ENCODE assay signal across 9 cellular contexts in the genomic region with DNA sequence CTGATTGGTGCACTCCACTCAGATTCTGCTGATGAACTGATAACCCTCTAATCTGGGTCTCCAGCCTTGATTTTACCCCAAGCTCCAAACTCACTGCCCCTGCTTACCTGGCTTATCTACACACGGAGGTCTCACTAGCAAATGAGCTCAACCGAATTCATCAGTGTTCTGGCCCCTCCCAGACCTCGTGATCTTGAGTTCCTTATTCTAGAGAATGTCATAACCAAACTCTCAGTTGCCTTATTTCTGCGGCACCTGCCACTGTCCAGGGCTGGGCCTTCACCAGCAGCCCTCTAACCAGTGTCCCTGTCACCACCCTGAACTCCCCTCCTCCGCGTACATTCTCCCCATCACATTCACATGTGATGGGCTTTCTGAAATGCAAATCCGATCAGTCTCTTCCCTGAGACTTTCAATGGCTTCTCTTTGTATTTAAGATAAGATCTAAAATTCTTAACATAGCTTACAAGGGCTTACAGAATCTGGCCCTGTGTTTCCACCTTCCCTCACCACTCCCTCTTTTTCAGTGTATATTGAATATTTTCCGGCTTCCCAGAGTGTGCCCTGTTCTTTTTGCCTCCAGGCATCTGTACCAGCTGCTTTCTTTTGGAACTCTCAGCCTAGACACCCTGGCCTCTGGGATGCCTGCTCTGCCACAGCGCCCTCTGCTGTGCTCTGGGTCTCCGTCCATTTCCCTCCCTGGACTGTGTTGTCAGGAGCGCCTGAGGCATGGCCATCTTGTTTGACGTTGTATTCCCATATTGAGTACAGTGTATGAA. TPM values are rescaled to one million over a fixed set of nuclear protein-coding genes. Genes with fewer than 3 reads are reported as not detected.
DNase-seq lines count a peak whose midpoint lies in the region; ATAC-seq, FAIRE-seq and TF ChIP-seq lines count a peak whose summit lies in the region.
"Had no signal": no experiment of that assay in that cellular context is flagged by ENCODE, and none has a peak within 500 bp of the region (broad histone marks: within the 10 kb centered on the region; RNA-seq: fewer than 3 reads in every experiment).

No MANE protein-coding gene starts in this region.

- FAIRE-seq in bronchial epithelial cell (lab: Jason Lieb, UNC): no peak

- intact Hi-C loops in right lobe of liver (cut with DNase I): no loop called here

- DNase-seq in G401 (ENCODE audit: low spot score): peak; percentile 27
- DNase-seq in HPDE6-E6E7 (ENCODE audit: extremely low spot score): peak; percentile 33
- DNase-seq in T-helper 22 cell (ENCODE audit: low read depth): peak; percentile 10
- peak; percentile 32 for DNase-seq in bronchial epithelial cell (ENCODE audit: low read depth)
- peak; percentile 29 to 57 (median 50) for DNase-seq in right lobe of liver
- DNase-seq in stimulated activated CD8-positive, alpha-beta memory T cell treated with anti-CD3 and anti-CD28 coated beads, Interleukin-4, amount 100 ng/mL, for 48 hours: peak; percentile 73
- DNase-seq in glomerular visceral epithelial cell (ENCODE audit: extremely low spot score): no peak

- H3K4me3 ChIP-seq in bronchial epithelial cell (ENCODE audit: low read depth, low read length): no peak overlapping the region
- H3K4me3 ChIP-seq in right lobe of liver: no peak overlapping the region
- H3K4me3 ChIP-seq: gastrocnemius medialis had no signal

- ATAC-seq in GM21390 (IDR thresholded peaks at IDR 0.05; ENCODE audit: unreplicated experiment): peak; percentile 42
- ATAC-seq in right lobe of liver: peak; percentile 69 to 90 (median 80)

- TF ChIP-seq POLR2A in right lobe of liver (IDR thresholded peaks at IDR 0.05): no peak

- H3K27me3 ChIP-seq in bronchial epithelial cell (ENCODE audit: control insufficient read depth, insufficient read depth, low read length) (no peaks in the 10 kb centered on the region), right lobe of liver (no peaks in the 10 kb centered on the region)
- H3K27me3 ChIP-seq: gastrocnemius medialis had no signal

- H3K27ac ChIP-seq in right lobe of liver: no peak overlapping the region
- H3K27ac ChIP-seq: gastrocnemius medialis had no signal

- in situ Hi-C loops in G401 (cut with HindIII; ENCODE audit: low sequenced_read_pairs): no loop called here

- peaks cover 0 to 7% (median 0%) of the 10 kb centered on the region in 4 donors for H3K4me1 ChIP-seq in right lobe of liver

- TF ChIP-seq CTCF in bronchial epithelial cell (IDR thresholded peaks at IDR 0.05; ENCODE audit: insufficient read depth, low read length, severe bottlenecking) (peak; percentile 44), right lobe of liver (IDR thresholded peaks at IDR 0.05) (peak; percentile 32 to 59 (median 41))

- WGBS in right lobe of liver (ENCODE audit: insufficient coverage, low coverage, low lambda C conversion rate, missing lambda C conversion rate): 93% methylated on average over 8 of the region's 12 CpGs

- H3K36me3 ChIP-seq in bronchial epithelial cell (ENCODE audit: control insufficient read depth, insufficient read depth, low read length) (peaks cover 5% of the 10 kb centered on the region), right lobe of liver (peaks cover 0 to under 1% (median 0%) of the 10 kb centered on the region in 4 donors)
- H3K36me3 ChIP-seq: gastrocnemius medialis had no signal

- H3K9me3 ChIP-seq in right lobe of liver: no peaks in the 10 kb centered on the region
- H3K9me3 ChIP-seq: gastrocnemius medialis had no signal

RNA-seq across cellular contexts. Expression of gene NAB1, which starts 31.1 kb away (rescaled TPM):
- 2.1 and 3.3 TPM in 2 replicates for total RNA-seq in G401 (2014; rRNA removed; shearing (Covaris generic))
- total RNA-seq in bronchial epithelial cell (92.4 and 106 TPM in 2 replicates), right lobe of liver (10 to 100 TPM; 22.0 to 29.9 (median 23.8) TPM)
